Comparison of ENCODE assay signal across 10 cellular contexts in genomic region chr12:131229426-131230339, GRCh38.
DNase-seq lines count a peak whose midpoint lies in the region; ATAC-seq and TF ChIP-seq lines count a peak whose summit lies in the region.
"Had no signal": no experiment of that assay in that cellular context is flagged by ENCODE, and none has a peak within 500 bp of the region (broad histone marks: within the 10 kb centered on the region; RNA-seq: fewer than 3 reads in every experiment).

No MANE protein-coding gene starts in this region.

- H3K9me3 ChIP-seq in BLaER1 treated with 17β-estradiol and CSF1 and Interleukin-3, amounts not matched to agents 10 nM and 100 nM (replicated peaks in 1 of 11), result peaks cover 11 to 35% (median 19%) of the 10 kb centered on the region in 11 experiments
- H3K9me3 ChIP-seq in Loucy (ENCODE audit: insufficient read depth, low read depth, low read length) (no peaks in the 10 kb centered on the region), endodermal cell (ENCODE audit: control insufficient read depth, low read length) (peaks cover 38% of the 10 kb centered on the region), mucosa of descending colon (no peaks in the 10 kb centered on the region)

- TF ChIP-seq CTCF in Loucy (conservative IDR thresholded peaks at IDR 0.05; ENCODE audit: low read length) (peak; percentile 39), endodermal cell (conservative IDR thresholded peaks at IDR 0.05) (peak; percentile 59), mucosa of descending colon (IDR thresholded peaks at IDR 0.05) (no peak), HFFc6 (IDR thresholded peaks at IDR 0.05) (no peak)

- 53 to 62% methylated on average over 6 to 17 of the region's 17 CpGs for WGBS in endodermal cell (ENCODE audit: insufficient coverage in 1 of 2, insufficient read length in 1 of 2), 2 experiments

- peak overlapping the region in 9 of 11 experiments; percentile 24 to 69 (median 46); a peak in 13 of 22 replicates for H3K9ac ChIP-seq in BLaER1 treated with 17β-estradiol and CSF1 and Interleukin-3, amounts not matched to agents 10 nM and 100 nM
- peak overlapping the region; percentile 91 for H3K9ac ChIP-seq in Loucy (ENCODE audit: low read depth, low read length, poor library complexity, severe bottlenecking)
- no peak overlapping the region for H3K9ac ChIP-seq in endodermal cell (ENCODE audit: extremely low read depth, low read length, poor library complexity, severe bottlenecking)

- peak; percentile 17 for ATAC-seq in mucosa of descending colon
- no peak for ATAC-seq in GM21515 (IDR thresholded peaks at IDR 0.05; ENCODE audit: unreplicated experiment)
- no peak for ATAC-seq in GM21390 (IDR thresholded peaks at IDR 0.05; ENCODE audit: unreplicated experiment)

- H3K9me2 ChIP-seq in Loucy (replicated peaks; ENCODE audit: low read depth, low read length), result no peaks in the 10 kb centered on the region

- H3K9me3 Mint-ChIP-seq in endodermal cell (peaks cover 36% of the 10 kb centered on the region), HFFc6 (peaks cover 31% of the 10 kb centered on the region)

- intact Hi-C loops in mucosa of descending colon (cut with DNase I, micrococcal nuclease), result no loop called here

- peak overlapping the region in 8 of 11 experiments; percentile 39 to 73 (median 60); a peak in 15 of 22 replicates for H3K27ac ChIP-seq in BLaER1 treated with 17β-estradiol and CSF1 and Interleukin-3, amounts not matched to agents 10 nM and 100 nM
- H3K27ac ChIP-seq in endodermal cell (ENCODE audit: low read depth, low read length), result peak overlapping the region; percentile 30
- H3K27ac ChIP-seq: thoracic aorta had no signal

- H3K36me3 Mint-ChIP-seq in endodermal cell (ENCODE audit: low read depth) (peaks cover 5% of the 10 kb centered on the region), HFFc6 (ENCODE audit: low read depth) (peaks cover 5% of the 10 kb centered on the region; the same call in 1 of the 2 replicates)

- peak overlapping the region; percentile 81 to 93 (median 85) for H3K4me2 ChIP-seq in BLaER1 treated with 17β-estradiol and CSF1 and Interleukin-3, amounts not matched to agents 10 nM and 100 nM
- peak overlapping the region; percentile 84 for H3K4me2 ChIP-seq in Loucy (ENCODE audit: low read depth, low read length, poor library complexity, severe bottlenecking)

- H3K4me1 Mint-ChIP-seq in endodermal cell (peaks cover 24% of the 10 kb centered on the region), HFFc6 (ENCODE audit: low read depth) (no peaks in the 10 kb centered on the region)

- H3K79me2 ChIP-seq in Loucy (ENCODE audit: insufficient read depth, low read length), result peaks cover 10% of the 10 kb centered on the region; the same call in 1 of the 2 replicates

- H3K4me3 Mint-ChIP-seq in endodermal cell, result peak overlapping the region; percentile 33
- no peak overlapping the region for H3K4me3 Mint-ChIP-seq in HFFc6
- H3K4me3 Mint-ChIP-seq: B cell had no signal

- H3K36me3 ChIP-seq in BLaER1 treated with 17β-estradiol and CSF1 and Interleukin-3, amounts not matched to agents 10 nM and 100 nM, result no peaks in the 10 kb centered on the region; a peak in 1 of 22 replicates
- H3K36me3 ChIP-seq in Loucy (ENCODE audit: insufficient read depth, low read length) (no peaks in the 10 kb centered on the region; the same call in 1 of the 2 replicates), endodermal cell (ENCODE audit: control insufficient read depth, insufficient read depth, low read length) (no peaks in the 10 kb centered on the region), mucosa of descending colon (ENCODE audit: low read depth) (no peaks in the 10 kb centered on the region)
- H3K36me3 ChIP-seq: thoracic aorta had no signal

- DNase-seq in endodermal cell (peak; percentile 91), mucosa of descending colon (no peak), HFFc6 (no peak)
- DNase-seq in stimulated activated CD8-positive, alpha-beta memory T cell treated with anti-CD3 and anti-CD28 coated beads, Interleukin-4, amount 100 ng/mL, for 48 hours, result no peak

- H3K4me1 ChIP-seq in BLaER1 treated with 17β-estradiol and CSF1 and Interleukin-3, amounts not matched to agents 10 nM and 100 nM, result peaks cover 43 to 72% (median 51%) of the 10 kb centered on the region in 10 experiments
- H3K4me1 ChIP-seq in Loucy (ENCODE audit: insufficient read depth, low read length, poor library complexity, severe bottlenecking) (peaks cover 59% of the 10 kb centered on the region), endodermal cell (ENCODE audit: control insufficient read depth, insufficient read depth, low read length) (peaks cover 7% of the 10 kb centered on the region), mucosa of descending colon (ENCODE audit: low read depth) (no peaks in the 10 kb centered on the region)

- H3K27me3 Mint-ChIP-seq in endodermal cell (ENCODE audit: insufficient read depth) (peaks cover 6% of the 10 kb centered on the region), HFFc6 (ENCODE audit: insufficient read depth) (peaks cover 4% of the 10 kb centered on the region)

- peak overlapping the region in 4 of 10 experiments; percentile 4 to 32 (median 23); a peak in 3 of 20 replicates for H3K4me3 ChIP-seq in BLaER1 treated with 17β-estradiol and CSF1 and Interleukin-3, amounts not matched to agents 10 nM and 100 nM
- peak overlapping the region; percentile 70 for H3K4me3 ChIP-seq in Loucy (ENCODE audit: low read length, poor library complexity, severe bottlenecking)
- H3K4me3 ChIP-seq in endodermal cell (ENCODE audit: low read length), result peak overlapping the region; percentile 15
- no peak overlapping the region for H3K4me3 ChIP-seq in mucosa of descending colon
- H3K4me3 ChIP-seq: thoracic aorta had no signal

- H3K27ac Mint-ChIP-seq in endodermal cell (peak overlapping the region; percentile 87), HFFc6 (no peak overlapping the region)
- H3K27ac Mint-ChIP-seq: B cell had no signal

- peaks cover 11% of the 10 kb centered on the region for H3F3A ChIP-seq in Loucy (ENCODE audit: low read depth)

- H3K27me3 ChIP-seq in BLaER1 treated with 17β-estradiol and CSF1 and Interleukin-3, amounts not matched to agents 10 nM and 100 nM, result no peaks in the 10 kb centered on the region
- H3K27me3 ChIP-seq in Loucy (ENCODE audit: insufficient read depth, low read length, poor library complexity, severe bottlenecking) (no peaks in the 10 kb centered on the region), endodermal cell (ENCODE audit: control insufficient read depth, insufficient read depth, low read length, poor library complexity, severe bottlenecking) (no peaks in the 10 kb centered on the region)

- H4K20me1 ChIP-seq in BLaER1 treated with 17β-estradiol and CSF1 and Interleukin-3, amounts not matched to agents 10 nM and 100 nM, result no peaks in the 10 kb centered on the region
- no peaks in the 10 kb centered on the region for H4K20me1 ChIP-seq in Loucy (ENCODE audit: insufficient read depth, low read length, poor library complexity, severe bottlenecking)

- no peak overlapping the region for H2AFZ ChIP-seq in Loucy (ENCODE audit: low read length)

Comparison
In these comparisons a context has a peak if more than half of its experiments do, and no peak if none do; other contexts are left out.
1. CTCF ChIP-seq: peak in Loucy (single experiment) and endodermal cell (single experiment); none in mucosa of descending colon (single experiment) and HFFc6 (single experiment).